ENCODE assay signal across 12 cellular contexts in genomic region chr6:88705601-88706000, GRCh38.
DNase-seq lines count a peak whose midpoint lies in the region; ATAC-seq lines count a peak whose summit lies in the region.
"Had no signal": no experiment of that assay in that cellular context is flagged by ENCODE, and none has a peak within 500 bp of the region (broad histone marks: within the 10 kb centered on the region; RNA-seq: fewer than 3 reads in every experiment).

No MANE protein-coding gene starts in this region.

- intact Hi-C loops in left cardiac atrium (cut with DNase I), result no loop called here

- DNase-seq in activated T-cell treated with anti-CD3 and anti-CD28 coated beads, Interleukin-2, amount 50 U/mL, for 72 hours, result no peak
- no peak for DNase-seq in activated T-cell treated with anti-CD3 and anti-CD28 coated beads, Interleukin-2, amount 50 U/mL, for 1 hour
- no peak for DNase-seq in stimulated activated naive CD8-positive, alpha-beta T cell treated with anti-CD3 and anti-CD28 coated beads, Interleukin-15, amount 100 ng/mL, for 72 hours
- no peak for DNase-seq in left cardiac atrium
- DNase-seq in NCI-H526 treated with DMSO at 0.1 percent for 48 hours (lab: John Stamatoyannopoulos, UW), result no peak
- no peak for DNase-seq in activated CD4-positive, alpha-beta T cell treated with anti-CD3 and anti-CD28 coated beads, Interleukin-2, amount 50 U/mL, for 48 hours
- DNase-seq: hypothalamus, NCI-H446 had no signal

- peaks cover 1 to 3% of the 10 kb centered on the region in 2 donors for H3K9me3 Mint-ChIP-seq in activated T-cell treated with anti-CD3 and anti-CD28 coated beads, Interleukin-2, amount 50 U/mL, for 72 hours
- H3K9me3 Mint-ChIP-seq in stimulated activated naive CD8-positive, alpha-beta T cell treated with anti-CD3 and anti-CD28 coated beads, Interleukin-15, amount 100 ng/mL, for 72 hours, result peaks cover 0 to 3% of the 10 kb centered on the region in 2 donors
- H3K9me3 Mint-ChIP-seq: natural killer cell treated with Interleukin-12 subunit alpha and Interleukin-12 subunit beta and Interleukin-15 and Interleukin-18, amount 100 ng/mL, for 72 hours had no signal

- H3K4me1 Mint-ChIP-seq in activated T-cell treated with anti-CD3 and anti-CD28 coated beads, Interleukin-2, amount 50 U/mL, for 72 hours (ENCODE audit: low read depth), result peaks cover 22% of the 10 kb centered on the region
- peaks cover 28% of the 10 kb centered on the region for H3K4me1 Mint-ChIP-seq in stimulated activated naive CD8-positive, alpha-beta T cell treated with anti-CD3 and anti-CD28 coated beads, Interleukin-15, amount 100 ng/mL, for 72 hours

- no peak overlapping the region for H3K27ac Mint-ChIP-seq in activated T-cell treated with anti-CD3 and anti-CD28 coated beads, Interleukin-2, amount 50 U/mL, for 72 hours
- H3K27ac Mint-ChIP-seq in stimulated activated naive CD8-positive, alpha-beta T cell treated with anti-CD3 and anti-CD28 coated beads, Interleukin-15, amount 100 ng/mL, for 72 hours, result peak overlapping the region; percentile 10 to 27
- H3K27ac Mint-ChIP-seq: natural killer cell treated with Interleukin-12 subunit alpha and Interleukin-12 subunit beta and Interleukin-15 and Interleukin-18, amount 100 ng/mL, for 72 hours; type B pancreatic cell had no signal

- peaks cover 0 to 3% of the 10 kb centered on the region in 2 donors for H3K36me3 Mint-ChIP-seq in activated T-cell treated with anti-CD3 and anti-CD28 coated beads, Interleukin-2, amount 50 U/mL, for 72 hours (ENCODE audit: insufficient read depth in 2 of 2)

- ATAC-seq in activated T-cell treated with anti-CD3 and anti-CD28 coated beads, Interleukin-2, amount 50 U/mL, for 72 hours (replicated peaks in 1 of 2), result peak; percentile 60 to 67
- peak; percentile 87 for ATAC-seq in HG02642 (IDR thresholded peaks at IDR 0.05; ENCODE audit: poor library complexity, unreplicated experiment)
- ATAC-seq in HG03521 (IDR thresholded peaks at IDR 0.05; ENCODE audit: unreplicated experiment), result peak; percentile 86
- ATAC-seq in stimulated activated naive CD8-positive, alpha-beta T cell treated with anti-CD3 and anti-CD28 coated beads, Interleukin-15, amount 100 ng/mL, for 72 hours, result peak; percentile 96
- no peak for ATAC-seq in left cardiac atrium

- no peak overlapping the region for H3K4me3 Mint-ChIP-seq in activated T-cell treated with anti-CD3 and anti-CD28 coated beads, Interleukin-2, amount 50 U/mL, for 72 hours
- no peak overlapping the region for H3K4me3 Mint-ChIP-seq in stimulated activated naive CD8-positive, alpha-beta T cell treated with anti-CD3 and anti-CD28 coated beads, Interleukin-15, amount 100 ng/mL, for 72 hours
- H3K4me3 Mint-ChIP-seq: natural killer cell treated with Interleukin-12 subunit alpha and Interleukin-12 subunit beta and Interleukin-15 and Interleukin-18, amount 100 ng/mL, for 72 hours; type B pancreatic cell had no signal

- no peaks in the 10 kb centered on the region for H3K27me3 Mint-ChIP-seq in activated T-cell treated with anti-CD3 and anti-CD28 coated beads, Interleukin-2, amount 50 U/mL, for 72 hours (ENCODE audit: low read depth)
- no peaks in the 10 kb centered on the region for H3K27me3 Mint-ChIP-seq in stimulated activated naive CD8-positive, alpha-beta T cell treated with anti-CD3 and anti-CD28 coated beads, Interleukin-15, amount 100 ng/mL, for 72 hours
- H3K27me3 Mint-ChIP-seq: natural killer cell treated with Interleukin-12 subunit alpha and Interleukin-12 subunit beta and Interleukin-15 and Interleukin-18, amount 100 ng/mL, for 72 hours; type B pancreatic cell had no signal

Comparison
In these comparisons a context has a peak if more than half of its experiments do, and no peak if none do; other contexts are left out.
1. ATAC-seq: peak in activated T-cell treated with anti-CD3 and anti-CD28 coated beads, Interleukin-2, amount 50 U/mL, for 72 hours (2 of 2), HG02642 (single experiment), HG03521 (single experiment) and stimulated activated naive CD8-positive, alpha-beta T cell treated with anti-CD3 and anti-CD28 coated beads, Interleukin-15, amount 100 ng/mL, for 72 hours (single experiment); none in left cardiac atrium (0 of 2).